Comparison of ENCODE assay signal across 15 cellular contexts in the genomic region with DNA sequence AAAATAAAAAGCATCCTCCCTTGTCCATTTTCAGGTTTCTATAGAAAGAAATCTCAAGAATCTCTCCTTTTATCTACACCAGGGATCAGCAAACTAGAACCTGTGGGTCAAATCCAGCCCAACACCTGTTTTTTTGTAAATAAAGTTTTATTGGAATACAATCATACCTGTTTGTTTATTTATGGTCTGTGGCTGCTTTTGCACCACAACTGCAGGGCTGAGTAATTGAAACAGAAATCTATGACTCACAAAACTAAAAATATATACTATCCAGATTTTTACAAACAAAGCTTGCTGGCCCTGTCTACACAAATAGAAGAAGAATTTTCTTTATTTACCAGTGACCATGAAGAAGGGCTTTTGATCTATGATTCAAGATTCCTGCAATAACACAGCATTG.
A peak's percentile ranks its signal among the peaks of the same experiment; 100 is the strongest.
DNase-seq lines count a peak whose midpoint lies in the region; ATAC-seq and TF ChIP-seq lines count a peak whose summit lies in the region.
"Had no signal": no experiment of that assay in that cellular context is flagged by ENCODE, and none has a peak within 500 bp of the region (broad histone marks: within the 10 kb centered on the region; RNA-seq: fewer than 3 reads in every experiment).

No MANE protein-coding gene starts in this region.

- ATAC-seq in GM18517 (IDR thresholded peaks at IDR 0.05; ENCODE audit: unreplicated experiment) (peak; percentile 52), HG02610 (IDR thresholded peaks at IDR 0.05; ENCODE audit: unreplicated experiment) (peak; percentile 75), RWPE2 (ENCODE audit: low read depth) (peak; percentile 63), HG03571 (IDR thresholded peaks at IDR 0.05; ENCODE audit: unreplicated experiment) (no peak)
- ATAC-seq: lower lobe of right lung had no signal

- DNase-seq in RWPE2 (ENCODE audit: low spot score): no peak
- peak; percentile 5 to 25 for DNase-seq in foreskin fibroblast
- no peak for DNase-seq in mesothelial cell of epicardium (ENCODE audit: low spot score in 2 of 2, unreplicated experiment in 2 of 2)
- no peak for DNase-seq in GM03348 (ENCODE audit: low spot score)
- DNase-seq in GDM1 (lab: John Stamatoyannopoulos, UW): no peak
- DNase-seq: DND-41, lower lobe of right lung, MV-4-11, SW 1271 had no signal

- peaks cover 19% of the 10 kb centered on the region for H3K27me3 Mint-ChIP-seq in mesothelial cell of epicardium (ENCODE audit: low read depth)

- H3K4me3 ChIP-seq in RWPE2 (ENCODE audit: severe bottlenecking) (no peak overlapping the region), foreskin fibroblast (ENCODE audit: low read depth in 1 of 2, low read length in 2 of 2) (no peak overlapping the region)
- H3K4me3 ChIP-seq: BLaER1, lower lobe of right lung, smooth muscle cell had no signal

- H3K27me3 ChIP-seq in RWPE2 (ENCODE audit: insufficient read depth, poor library complexity, severe bottlenecking): peaks cover 21% of the 10 kb centered on the region
- H3K27me3 ChIP-seq: BLaER1 had no signal

- H3K36me3 Mint-ChIP-seq in mesothelial cell of epicardium: no peaks in the 10 kb centered on the region
- H3K36me3 Mint-ChIP-seq: activated naive CD4-positive, alpha-beta T cell treated with anti-CD3 and anti-CD28 coated beads, Interleukin-2, amount 50 U/mL, for 24 hours had no signal

- no peak overlapping the region for H3K27ac ChIP-seq in RWPE2 (ENCODE audit: poor library complexity, severe bottlenecking)
- H3K27ac ChIP-seq: BLaER1, lower lobe of right lung had no signal

- no peak overlapping the region for H3K4me3 Mint-ChIP-seq in mesothelial cell of epicardium
- H3K4me3 Mint-ChIP-seq: activated naive CD4-positive, alpha-beta T cell treated with anti-CD3 and anti-CD28 coated beads, Interleukin-2, amount 50 U/mL, for 24 hours had no signal

- H3K36me3 ChIP-seq in RWPE2 (ENCODE audit: low read depth): no peaks in the 10 kb centered on the region
- H3K36me3 ChIP-seq: BLaER1, lower lobe of right lung had no signal

- H3K9me3 Mint-ChIP-seq in mesothelial cell of epicardium: no peaks in the 10 kb centered on the region
- H3K9me3 Mint-ChIP-seq: activated naive CD4-positive, alpha-beta T cell treated with anti-CD3 and anti-CD28 coated beads, Interleukin-2, amount 50 U/mL, for 24 hours had no signal

- H3K4me1 Mint-ChIP-seq in mesothelial cell of epicardium: no peaks in the 10 kb centered on the region
- H3K4me1 Mint-ChIP-seq: activated naive CD4-positive, alpha-beta T cell treated with anti-CD3 and anti-CD28 coated beads, Interleukin-2, amount 50 U/mL, for 24 hours had no signal

- H3K9me3 ChIP-seq in RWPE2 (ENCODE audit: severe bottlenecking): no peaks in the 10 kb centered on the region
- H3K9me3 ChIP-seq: BLaER1, lower lobe of right lung had no signal

- H3K4me1 ChIP-seq in RWPE2 (ENCODE audit: insufficient read depth, poor library complexity, severe bottlenecking): no peaks in the 10 kb centered on the region
- H3K4me1 ChIP-seq: BLaER1, lower lobe of right lung had no signal

- H3K27ac Mint-ChIP-seq in mesothelial cell of epicardium: no peak overlapping the region
- H3K27ac Mint-ChIP-seq: activated naive CD4-positive, alpha-beta T cell treated with anti-CD3 and anti-CD28 coated beads, Interleukin-2, amount 50 U/mL, for 24 hours had no signal

- TF ChIP-seq CTCF in RWPE2 (IDR thresholded peaks at IDR 0.05; ENCODE audit: poor library complexity, severe bottlenecking) (no peak), foreskin fibroblast (IDR thresholded peaks at IDR 0.05; ENCODE audit: low read depth, low read length) (no peak), mesothelial cell of epicardium (IDR thresholded peaks at IDR 0.05; ENCODE audit: unreplicated experiment) (no peak)

Comparison
In these comparisons a context has a peak if more than half of its experiments do, and no peak if none do; other contexts are left out.
1. DNase-seq: peak in foreskin fibroblast (2 of 2); none in RWPE2 (single experiment), mesothelial cell of epicardium (0 of 2), GM03348 (single experiment) and GDM1 (single experiment).